26 cellular contexts compared by ENCODE assay signal in the genomic region with DNA sequence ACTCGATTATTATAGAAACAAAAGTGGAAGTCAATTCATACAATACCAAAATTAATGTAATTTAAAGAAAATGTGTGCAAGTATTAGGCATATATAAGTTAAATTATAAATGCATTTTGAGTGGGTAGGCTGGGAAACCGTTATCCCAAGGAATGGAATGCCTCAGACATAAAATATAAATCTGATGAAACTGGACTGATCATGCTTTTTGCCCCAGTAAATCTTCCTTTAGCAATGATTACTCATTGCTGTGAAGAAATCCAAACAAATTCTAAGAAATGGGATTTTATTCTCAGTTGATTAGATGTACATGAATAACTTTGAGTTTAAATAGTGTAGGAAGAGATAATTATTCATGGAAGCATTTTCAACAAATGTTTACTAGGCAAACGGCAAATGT.
DNase-seq lines count a peak whose midpoint lies in the region; ATAC-seq and TF ChIP-seq lines count a peak whose summit lies in the region.
"Had no signal": no experiment of that assay in that cellular context is flagged by ENCODE, and none has a peak within 500 bp of the region (broad histone marks: within the 10 kb centered on the region; RNA-seq: fewer than 3 reads in every experiment).

No MANE protein-coding gene starts in this region.

- peak; percentile 56 for ATAC-seq in IMR-90 (ENCODE audit: low read depth)
- no peak for ATAC-seq in GM18517 (IDR thresholded peaks at IDR 0.05; ENCODE audit: unreplicated experiment)
- ATAC-seq: activated CD8-positive, alpha-beta T cell treated with anti-CD3 and anti-CD28 coated beads for 36 hours; pancreas; stimulated activated naive B cell treated with anti-CD40 and anti-IgM and Interleukin-4, amounts not matched to agents 10 μg/mL and 1 μg/mL and 100 μg/mL, for 72 hours had no signal

- peak overlapping the region; percentile 95 for H4K5ac ChIP-seq in IMR-90 (ENCODE audit: low read depth, low read length)

- H3K14ac ChIP-seq in IMR-90 (replicated peaks; ENCODE audit: low read depth, low read length), result no peak overlapping the region

- H4K91ac ChIP-seq in IMR-90 (ENCODE audit: insufficient read depth, low read depth, low read length), result no peak overlapping the region

- no peaks in the 10 kb centered on the region for H4K20me1 ChIP-seq in IMR-90 (ENCODE audit: insufficient read depth, low read length)

- TF ChIP-seq POLR2A in IMR-90 (IDR thresholded peaks at IDR 0.05; ENCODE audit: low read depth, low read length), result no peak

- peak overlapping the region; percentile 73; the same call in 1 of the 2 replicates for H3K4ac ChIP-seq in IMR-90 (ENCODE audit: low read depth, low read length)

- DNase-seq in AG10803 (ENCODE audit: low read depth), result peak; percentile 61
- DNase-seq in IMR-90, result peak; percentile 58
- DNase-seq in chondrocyte (ENCODE audit: low spot score), result no peak
- DNase-seq in mesothelial cell of epicardium (ENCODE audit: low spot score in 2 of 2, unreplicated experiment in 2 of 2), result no peak
- DNase-seq in ACHN, result no peak
- no peak for DNase-seq in germinal center (ENCODE audit: low spot score)
- no peak for DNase-seq in activated CD4-positive, alpha-beta memory T cell treated with anti-CD3 and anti-CD28 coated beads, Interleukin-2, amount 10 ng/mL, durations not matched to agents 7 days and 5 days
- DNase-seq: activated CD8-positive, alpha-beta T cell treated with anti-CD3 and anti-CD28 coated beads for 36 hours; activated naive CD4-positive, alpha-beta T cell treated with Interleukin-2 at 50 U/mL for 16 hours; anterior cingulate cortex; C1 segment of cervical spinal cord; cerebellar nuclear complex; effector memory CD4-positive, alpha-beta T cell; esophagus squamous epithelium; hippocampal formation; kidney; NCI-H2107; NCI-H510A; pancreas; stimulated activated CD4-positive, alpha-beta T cell treated with anti-CD3 and anti-CD28 coated beads, Interleukin-2, amount 100 ng/mL, for 24 hours; stimulated activated naive B cell treated with anti-CD40 and anti-IgM and Interleukin-4, amounts not matched to agents 10 μg/mL and 1 μg/mL and 100 μg/mL, for 72 hours; T1000 had no signal

- H2BK15ac ChIP-seq in IMR-90 (ENCODE audit: low read depth, low read length), result no peak overlapping the region

- no TSS peak for BruUV-seq in IMR-90 (replicated peaks; lab: Mats Ljungman, UMichigan)

- H3K9me3 Mint-ChIP-seq in chondrocyte (ENCODE audit: low read depth), result peaks cover 9% of the 10 kb centered on the region
- peaks cover 12% of the 10 kb centered on the region for H3K9me3 Mint-ChIP-seq in mesothelial cell of epicardium
- no peaks in the 10 kb centered on the region for H3K9me3 Mint-ChIP-seq in activated CD4-positive, alpha-beta memory T cell treated with anti-CD3 and anti-CD28 coated beads, Interleukin-2, amount 10 ng/mL, durations not matched to agents 7 days and 5 days
- H3K9me3 Mint-ChIP-seq: activated CD8-positive, alpha-beta T cell treated with anti-CD3 and anti-CD28 coated beads for 36 hours had no signal

- intact Hi-C loops in IMR-90 (cut with micrococcal nuclease), result no loop called here

- H2BK5ac ChIP-seq in IMR-90 (ENCODE audit: low read depth, low read length, poor library complexity, severe bottlenecking), result peak overlapping the region; percentile 81

- dilution Hi-C loops in IMR-90 (cut with HindIII; ENCODE audit: low sequenced_read_pairs, unreplicated experiment), result no loop called here

- no peak overlapping the region for H3K4me3 Mint-ChIP-seq in chondrocyte (ENCODE audit: unreplicated experiment)
- no peak overlapping the region for H3K4me3 Mint-ChIP-seq in mesothelial cell of epicardium
- no peak overlapping the region for H3K4me3 Mint-ChIP-seq in activated CD4-positive, alpha-beta memory T cell treated with anti-CD3 and anti-CD28 coated beads, Interleukin-2, amount 10 ng/mL, durations not matched to agents 7 days and 5 days
- H3K4me3 Mint-ChIP-seq: activated CD8-positive, alpha-beta T cell treated with anti-CD3 and anti-CD28 coated beads for 36 hours; stimulated activated naive B cell treated with anti-CD40 and anti-IgM and Interleukin-4, amounts not matched to agents 10 μg/mL and 1 μg/mL and 100 μg/mL, for 72 hours had no signal

- no peak overlapping the region for H2AK9ac ChIP-seq in IMR-90 (replicated peaks; ENCODE audit: low read depth, low read length, poor library complexity)

- POLR2A ChIA-PET in IMR-90 (lab: Charles Lee; ENCODE audit: unreplicated experiment), result no interaction called here
- POLR2A ChIA-PET in activated CD4-positive, alpha-beta memory T cell treated with anti-CD3 and anti-CD28 coated beads, Interleukin-2, amount 10 ng/mL, durations not matched to agents 7 days and 5 days (lab: Charles Lee), result no interaction called here

- no peak overlapping the region for H3K9ac ChIP-seq in IMR-90 (ENCODE audit: low read depth, low read length)

- H3K27ac Mint-ChIP-seq in chondrocyte (ENCODE audit: unreplicated experiment) (peak overlapping the region; percentile 64), mesothelial cell of epicardium (peak overlapping the region; percentile 34)
- H3K27ac Mint-ChIP-seq in activated CD4-positive, alpha-beta memory T cell treated with anti-CD3 and anti-CD28 coated beads, Interleukin-2, amount 10 ng/mL, durations not matched to agents 7 days and 5 days, result no peak overlapping the region
- H3K27ac Mint-ChIP-seq: activated CD8-positive, alpha-beta T cell treated with anti-CD3 and anti-CD28 coated beads for 36 hours; stimulated activated naive B cell treated with anti-CD40 and anti-IgM and Interleukin-4, amounts not matched to agents 10 μg/mL and 1 μg/mL and 100 μg/mL, for 72 hours had no signal

- TF ChIP-seq RAD21 in IMR-90 (IDR thresholded peaks at IDR 0.05; ENCODE audit: low read length), result no peak

- H3K27me3 Mint-ChIP-seq in chondrocyte (ENCODE audit: low read depth), result no peaks in the 10 kb centered on the region
- H3K27me3 Mint-ChIP-seq in mesothelial cell of epicardium (ENCODE audit: low read depth), result no peaks in the 10 kb centered on the region
- peaks cover 2% of the 10 kb centered on the region for H3K27me3 Mint-ChIP-seq in activated CD4-positive, alpha-beta memory T cell treated with anti-CD3 and anti-CD28 coated beads, Interleukin-2, amount 10 ng/mL, durations not matched to agents 7 days and 5 days
- H3K27me3 Mint-ChIP-seq: activated CD8-positive, alpha-beta T cell treated with anti-CD3 and anti-CD28 coated beads for 36 hours; stimulated activated naive B cell treated with anti-CD40 and anti-IgM and Interleukin-4, amounts not matched to agents 10 μg/mL and 1 μg/mL and 100 μg/mL, for 72 hours had no signal

- H3K4me3 ChIP-seq in AG10803 (ENCODE audit: low read length) (no peak overlapping the region), IMR-90 (ENCODE audit: insufficient read depth, low read depth, low read length) (no peak overlapping the region)
- H3K4me3 ChIP-seq: esophagus squamous epithelium, HAP-1, lung, pancreas, thoracic aorta had no signal

- H3K79me1 ChIP-seq in IMR-90 (ENCODE audit: low read depth in 1 of 2, low read length in 2 of 2), result no peaks in the 10 kb centered on the region

- H3K9me3 ChIP-seq in IMR-90 (ENCODE audit: control insufficient read depth, insufficient read depth, low read length), result no peaks in the 10 kb centered on the region
- H3K9me3 ChIP-seq: esophagus squamous epithelium, HAP-1, pancreas, thoracic aorta had no signal

- peak overlapping the region; percentile 44; the same call in 1 of the 2 replicates for H3K23ac ChIP-seq in IMR-90 (ENCODE audit: low read depth, low read length)

- peak overlapping the region in 1 of 2 experiments; percentile 70; a peak in 1 of 4 replicates for H4K8ac ChIP-seq in IMR-90 (ENCODE audit: low read depth in 2 of 2, low read length in 2 of 2)

- H3K18ac ChIP-seq in IMR-90 (ENCODE audit: low read depth, low read length), result peak overlapping the region; percentile 92

- H3K9me1 ChIP-seq in IMR-90 (ENCODE audit: insufficient read depth, low read length), result no peaks in the 10 kb centered on the region

- peak overlapping the region; percentile 66; the same call in 1 of the 2 replicates for H3K27ac ChIP-seq in IMR-90 (ENCODE audit: insufficient read depth, low read length)
- H3K27ac ChIP-seq: esophagus squamous epithelium, pancreas, thoracic aorta had no signal

- no peak overlapping the region for H2AFZ ChIP-seq in IMR-90 (replicated peaks; ENCODE audit: low read length, poor library complexity)

- TF ChIP-seq CTCF in AG10803 (conservative IDR thresholded peaks at IDR 0.05; ENCODE audit: low read length), result no peak
- no peak for TF ChIP-seq CTCF in IMR-90 (conservative IDR thresholded peaks at IDR 0.05; ENCODE audit: low read depth, low read length)
- no peak for TF ChIP-seq CTCF in chondrocyte (IDR thresholded peaks at IDR 0.05)
- no peak for TF ChIP-seq CTCF in mesothelial cell of epicardium (IDR thresholded peaks at IDR 0.05; ENCODE audit: unreplicated experiment)

- H3K56ac ChIP-seq in IMR-90 (ENCODE audit: extremely low read depth, insufficient read depth, low read length), result peak overlapping the region; percentile 48; the same call in 1 of the 2 replicates

- WGBS in IMR-90 (ENCODE audit: extremely low coverage in 2 of 2, insufficient read length in 1 of 2), 2 experiments, result no CpG with 5 or more reads among the region's 3 CpGs

- no peaks in the 10 kb centered on the region for H3K27me3 ChIP-seq in IMR-90 (ENCODE audit: control insufficient read depth, insufficient read depth, low read length)
- H3K27me3 ChIP-seq: esophagus squamous epithelium, pancreas had no signal

- H3K4me1 ChIP-seq in IMR-90 (ENCODE audit: control insufficient read depth, insufficient read depth, low read length), result peaks cover 7% of the 10 kb centered on the region
- H3K4me1 ChIP-seq: pancreas had no signal

- peak overlapping the region; percentile 81 for H2BK120ac ChIP-seq in IMR-90 (ENCODE audit: low read depth, low read length)

- no peaks in the 10 kb centered on the region for H3K36me3 ChIP-seq in IMR-90 (ENCODE audit: control insufficient read depth, insufficient read depth, low read length)
- H3K36me3 ChIP-seq: esophagus squamous epithelium, HAP-1, pancreas, thoracic aorta had no signal

- H3K36me3 Mint-ChIP-seq in chondrocyte (ENCODE audit: low read depth), result peaks cover 6% of the 10 kb centered on the region
- H3K36me3 Mint-ChIP-seq in mesothelial cell of epicardium, result peaks cover 5% of the 10 kb centered on the region
- H3K36me3 Mint-ChIP-seq in activated CD4-positive, alpha-beta memory T cell treated with anti-CD3 and anti-CD28 coated beads, Interleukin-2, amount 10 ng/mL, durations not matched to agents 7 days and 5 days (ENCODE audit: low read depth), result no peaks in the 10 kb centered on the region
- H3K36me3 Mint-ChIP-seq: stimulated activated naive B cell treated with anti-CD40 and anti-IgM and Interleukin-4, amounts not matched to agents 10 μg/mL and 1 μg/mL and 100 μg/mL, for 72 hours had no signal

- H3K4me1 Mint-ChIP-seq in chondrocyte (ENCODE audit: low read depth) (peaks cover 42% of the 10 kb centered on the region), mesothelial cell of epicardium (peaks cover 36% of the 10 kb centered on the region)
- no peaks in the 10 kb centered on the region for H3K4me1 Mint-ChIP-seq in activated CD4-positive, alpha-beta memory T cell treated with anti-CD3 and anti-CD28 coated beads, Interleukin-2, amount 10 ng/mL, durations not matched to agents 7 days and 5 days
- H3K4me1 Mint-ChIP-seq: stimulated activated naive B cell treated with anti-CD40 and anti-IgM and Interleukin-4, amounts not matched to agents 10 μg/mL and 1 μg/mL and 100 μg/mL, for 72 hours had no signal

- H2AK5ac ChIP-seq in IMR-90 (ENCODE audit: low read depth, low read length), result no peak overlapping the region

- CTCF ChIA-PET in IMR-90 (lab: Yijun Ruan, JAX), result no interaction called here
- CTCF ChIA-PET in activated CD4-positive, alpha-beta memory T cell treated with anti-CD3 and anti-CD28 coated beads, Interleukin-2, amount 10 ng/mL, durations not matched to agents 7 days and 5 days (lab: Charles Lee), result no interaction called here

- peak overlapping the region; percentile 78 for H3K4me2 ChIP-seq in IMR-90 (ENCODE audit: low read depth, low read length)

- H2BK20ac ChIP-seq in IMR-90 (ENCODE audit: low read depth, low read length), result peak overlapping the region; percentile 83

- in situ Hi-C loops in IMR-90 (cut with MboI; ENCODE audit: low sequenced_read_pairs) (no loop called here), ACHN (cut with HindIII; ENCODE audit: low pct_ligation_motif_present, low pct_unique_long_range_greater_than_20kb, low sequenced_read_pairs) (no loop called here)

Comparison
In these comparisons a context has a peak if more than half of its experiments do, and no peak if none do; other contexts are left out.
1. DNase-seq: peak in AG10803 (single experiment) and IMR-90 (single experiment); none in chondrocyte (single experiment), mesothelial cell of epicardium (0 of 2), ACHN (single experiment), germinal center (single experiment) and activated CD4-positive, alpha-beta memory T cell treated with anti-CD3 and anti-CD28 coated beads, Interleukin-2, amount 10 ng/mL, durations not matched to agents 7 days and 5 days (single experiment).